8 cellular contexts compared by ENCODE assay signal in genomic region chr4:137124278-137124932, GRCh38.
DNase-seq lines count a peak whose midpoint lies in the region; ATAC-seq, FAIRE-seq and TF ChIP-seq lines count a peak whose summit lies in the region.

No MANE protein-coding gene starts in this region.

- TF ChIP-seq CTCF in AG09319 (IDR thresholded peaks at IDR 0.05; ENCODE audit: low read depth, low read length) (peak; percentile 70), GM12878 (IDR thresholded peaks at IDR 0.05 in 2 of 3, conservative IDR thresholded peaks at IDR 0.05 in 1 of 3; ENCODE audit: control insufficient read depth in 2 of 3, extremely low read depth in 1 of 3, insufficient read depth in 1 of 3, low read depth in 3 of 3, low read length in 3 of 3) (peak; percentile 42 to 64 (median 43); a peak in 5 of 6 replicates), suprapubic skin (IDR thresholded peaks at IDR 0.05) (peak; percentile 26 to 31)

- no peak overlapping the region for H3K9ac ChIP-seq in GM12878 (ENCODE audit: control insufficient read depth, insufficient read depth, low read length)

- WGBS in GM12878 (ENCODE audit: insufficient coverage, insufficient replicate concordance, low lambda C conversion rate, missing lambda C conversion rate), result 8% methylated on average over 5 of the region's 5 CpGs
- WGBS in suprapubic skin, result 15% methylated on average over 5 of the region's 5 CpGs

- H3K4me1 ChIP-seq in GM12878 (ENCODE audit: control insufficient read depth, insufficient read depth, low read length) (no peaks in the 10 kb centered on the region), suprapubic skin (no peaks in the 10 kb centered on the region)

- H4K20me1 ChIP-seq in GM12878 (ENCODE audit: control insufficient read depth, insufficient read depth), result no peaks in the 10 kb centered on the region

- CTCF ChIA-PET in GM12878 (lab: Yijun Ruan, JAX), result interaction anchor here (0.7 to 2.3 kb wide), 11 partner anchors 9 to 1747 kb away, joined by 3 to 12 read pairs (median 5); no protein-coding TSS in a partner anchor

- BruUV-seq in GM12878 (replicated peaks; lab: Mats Ljungman, UMichigan), result no TSS peak

- no peak for TF ChIP-seq POLR2A in GM12878 (IDR thresholded peaks at IDR 0.05; ENCODE audit: low read depth, low read length)
- TF ChIP-seq POLR2A in suprapubic skin (IDR thresholded peaks at IDR 0.05), result no peak

- no peak overlapping the region for H3K4me2 ChIP-seq in GM12878 (ENCODE audit: control insufficient read depth, insufficient read depth)

- H3K9me3 ChIP-seq in GM12878 (replicated peaks; ENCODE audit: control insufficient read depth, insufficient read depth, low read length), result no peaks in the 10 kb centered on the region
- H3K9me3 ChIP-seq in suprapubic skin, result no peaks in the 10 kb centered on the region

- DNase-seq in AG09319 (ENCODE audit: extremely low read depth, low read depth) (peak; percentile 66), NCI-H2227 (lab: John Stamatoyannopoulos, UW; ENCODE audit: unreplicated experiment) (peak; percentile 47), GM12878 (ENCODE audit: low read depth, low spot score) (peak; percentile 1), suprapubic skin (ENCODE audit: low spot score in 2 of 2) (no peak), GM19240 (ENCODE audit: insufficient read length, low spot score) (no peak)

- SMC1A ChIA-PET in GM12878 (lab: Charles Lee; ENCODE audit: uncharacterized antibody, unreplicated experiment), result interaction anchor here (0.7 to 1.8 kb wide), 12 partner anchors 13 to 1747 kb away, joined by 3 to 5 read pairs (median 3); partner anchors contain the start of gene PCDH18

- POLR2A ChIA-PET in GM12878 (lab: Charles Lee), result no interaction called here

- intact Hi-C loops in GM12878 (cut with micrococcal nuclease; ENCODE audit: unreplicated experiment), result loop anchor here (10.0 kb wide), 1 partner anchor 960 kb away; no protein-coding TSS in a partner anchor

- no peak for TF ChIP-seq EP300 in GM12878 (IDR thresholded peaks at IDR 0.05; ENCODE audit: borderline replicate concordance in 1 of 2, control insufficient read depth in 1 of 2, low read depth in 2 of 2, low read length in 2 of 2)
- no peak for TF ChIP-seq EP300 in suprapubic skin (IDR thresholded peaks at IDR 0.05)

- RAD21 ChIA-PET in GM12878 (lab: Charles Lee; ENCODE audit: unreplicated experiment), result interaction anchor here (0.6 to 2.1 kb wide), 9 partner anchors 13 to 1747 kb away, joined by 3 to 11 read pairs (median 4); no protein-coding TSS in a partner anchor

- no peaks in the 10 kb centered on the region for H3K36me3 ChIP-seq in GM12878 (ENCODE audit: control insufficient read depth in 2 of 2, insufficient read depth in 2 of 2, low read length in 1 of 2)
- no peaks in the 10 kb centered on the region for H3K36me3 ChIP-seq in suprapubic skin

- in situ Hi-C loops in GM12878 (cut with MboI), result no loop called here

- no peaks in the 10 kb centered on the region for H3K79me2 ChIP-seq in GM12878 (ENCODE audit: control insufficient read depth, insufficient read depth, low read length)

- no peaks in the 10 kb centered on the region for H3K27me3 ChIP-seq in GM12878 (replicated peaks in 1 of 2; ENCODE audit: control insufficient read depth in 2 of 2, insufficient read depth in 2 of 2, low read length in 1 of 2)
- no peaks in the 10 kb centered on the region for H3K27me3 ChIP-seq in suprapubic skin

- H3K27ac ChIP-seq in GM12878 (ENCODE audit: control insufficient read depth, insufficient read depth) (no peak overlapping the region), suprapubic skin (no peak overlapping the region)

- H3K4me3 ChIP-seq in GM12878 (no peak overlapping the region), suprapubic skin (peak overlapping the region; percentile 38)

- ATAC-seq in GM19025 (IDR thresholded peaks at IDR 0.05; ENCODE audit: low read depth, unreplicated experiment) (peak; percentile 69), HG03280 (IDR thresholded peaks at IDR 0.05; ENCODE audit: unreplicated experiment) (peak; percentile 90), GM12878 (peak; percentile 96)

- peak; percentile 38 for FAIRE-seq in GM12878 (lab: Jason Lieb, UNC)
- FAIRE-seq in islet of Langerhans (lab: Jason Lieb, UNC), result peak; percentile 75

- no peak overlapping the region for H2AFZ ChIP-seq in GM12878 (ENCODE audit: control insufficient read depth, low read depth, low read length)

- TF ChIP-seq RAD21 in GM12878 (IDR thresholded peaks at IDR 0.05; ENCODE audit: insufficient read depth, low read depth, low read length), result peak; percentile 63

TF ChIP-seq in GM12878, 131 proteins besides CTCF, POLR2A, EP300 and RAD21:
- TF ChIP-seq SMC3 (IDR thresholded peaks at IDR 0.05; ENCODE audit: borderline replicate concordance, low read length), result peak; percentile 25; the same call in 1 of the 2 replicates
- no peak for TF ChIP-seq MYC (IDR thresholded peaks at IDR 0.05; ENCODE audit: insufficient read depth, insufficient read length, insufficient replicate concordance, low read length, severe bottlenecking)
- TF ChIP-seq RBBP5 (conservative IDR thresholded peaks at IDR 0.05), result no peak
- no peak for TF ChIP-seq TBL1XR1 (IDR thresholded peaks at IDR 0.05; ENCODE audit: low read depth, low read length)
- TF ChIP-seq SIX5 (IDR thresholded peaks at IDR 0.05; ENCODE audit: low read depth, low read length, severe bottlenecking), result no peak
- no peak for TF ChIP-seq IKZF2 (IDR thresholded peaks at IDR 0.05)

Comparison
In these comparisons a context has a peak if more than half of its experiments do, and no peak if none do; other contexts are left out.
1. DNase-seq: peak in AG09319 (single experiment), NCI-H2227 (single experiment) and GM12878 (single experiment); none in suprapubic skin (0 of 2) and GM19240 (single experiment).
2. Peak in every context shown above with its lines, with median percentiles within 50 percentile points of each other: CTCF ChIP-seq and ATAC-seq.